ENCODE assay signal across 13 cellular contexts in the genomic region with DNA sequence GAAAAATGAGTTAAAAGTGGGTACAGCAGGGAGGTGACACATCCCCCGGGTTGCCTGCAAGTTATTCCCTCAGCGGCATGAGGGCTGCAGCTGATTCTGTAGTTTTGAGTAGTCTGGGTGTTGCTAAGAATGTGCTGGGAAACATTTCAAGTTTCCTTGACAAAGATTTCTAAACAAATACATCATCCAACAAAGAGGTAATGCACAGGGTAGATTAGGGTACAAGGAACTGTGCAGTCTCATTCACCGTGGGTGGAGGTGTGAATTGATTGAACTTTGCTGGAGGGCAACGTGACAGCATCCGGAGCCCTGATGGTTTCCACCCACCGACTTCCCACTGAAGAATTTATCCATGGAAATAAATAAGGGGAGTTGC. TPM values are rescaled to one million over a fixed set of nuclear protein-coding genes. Genes with fewer than 3 reads are reported as not detected.
DNase-seq lines count a peak whose midpoint lies in the region; ATAC-seq lines count a peak whose summit lies in the region.
"Had no signal": no experiment of that assay in that cellular context is flagged by ENCODE, and none has a peak within 500 bp of the region (broad histone marks: within the 10 kb centered on the region; RNA-seq: fewer than 3 reads in every experiment).

No MANE protein-coding gene starts in this region.

- H3K4me1 ChIP-seq in adipocyte (ENCODE audit: control insufficient read depth, insufficient read depth, low read length): peaks cover 22% of the 10 kb centered on the region
- H3K4me1 ChIP-seq in Karpas-422 (ENCODE audit: low read length): peaks cover 8% of the 10 kb centered on the region

- H4K20me1 ChIP-seq in Karpas-422 (ENCODE audit: insufficient read depth, low read depth, low read length): no peaks in the 10 kb centered on the region

- H3K4me3 ChIP-seq in adipocyte (ENCODE audit: low read length) (peak overlapping the region; percentile 34), Karpas-422 (ENCODE audit: low read length) (no peak overlapping the region)

- H3K9ac ChIP-seq in adipocyte (ENCODE audit: low read length): peak overlapping the region; percentile 8
- no peak overlapping the region for H3K9ac ChIP-seq in Karpas-422 (ENCODE audit: low read length)

- H3K4me2 ChIP-seq in Karpas-422 (ENCODE audit: low read depth, low read length, poor library complexity, severe bottlenecking): no peak overlapping the region

- no peaks in the 10 kb centered on the region for H3K9me2 ChIP-seq in Karpas-422 (replicated peaks; ENCODE audit: insufficient read depth, low read length)

- H3K27me3 ChIP-seq in adipocyte (replicated peaks; ENCODE audit: control insufficient read depth, insufficient read depth, low read length) (no peaks in the 10 kb centered on the region), Karpas-422 (ENCODE audit: low read length) (no peaks in the 10 kb centered on the region)

- no peaks in the 10 kb centered on the region for H3K9me3 ChIP-seq in adipocyte (ENCODE audit: control insufficient read depth, low read length)
- no peaks in the 10 kb centered on the region for H3K9me3 ChIP-seq in Karpas-422 (ENCODE audit: low read length)

- ATAC-seq in HG03196 (IDR thresholded peaks at IDR 0.05; ENCODE audit: unreplicated experiment) (no peak), GM18909 (IDR thresholded peaks at IDR 0.05; ENCODE audit: poor library complexity, unreplicated experiment) (no peak)

- H3K27ac ChIP-seq in Karpas-422 (ENCODE audit: low read length): no peak overlapping the region
- H3K27ac ChIP-seq: epithelial cell of prostate had no signal

- H2AFZ ChIP-seq in Karpas-422 (ENCODE audit: low read length): no peak overlapping the region

- peak; percentile 80 for DNase-seq in AG08395 (ENCODE audit: low spot score)
- peak; percentile 41 for DNase-seq in COLO829 (ENCODE audit: low spot score)
- peak; percentile 62 for DNase-seq in adipocyte (ENCODE audit: low read depth)
- DNase-seq in hepatic stellate cell (ENCODE audit: low spot score): peak; percentile 62
- no peak for DNase-seq in iPS-NIHi11 (ENCODE audit: low spot score)
- no peak for DNase-seq in Karpas-422
- DNase-seq: DMS 273 treated with DMSO at 0.1 percent for 48 hours, HCEC 1CT, left cardiac atrium, T-helper 1 cell had no signal

- no peaks in the 10 kb centered on the region for H3K79me2 ChIP-seq in Karpas-422 (ENCODE audit: low read length)

- H3K36me3 ChIP-seq in adipocyte (ENCODE audit: control insufficient read depth, insufficient read depth, low read length, severe bottlenecking): no peaks in the 10 kb centered on the region
- H3K36me3 ChIP-seq in Karpas-422 (ENCODE audit: insufficient read depth, low read length): no peaks in the 10 kb centered on the region

RNA-seq across cellular contexts. Expression of gene CASS4, which starts 21.8 kb away (rescaled TPM):
- total RNA-seq in Karpas-422 (2014; rRNA removed; shearing (Covaris generic); ENCODE audit: low replicate concordance): not detected in 2 replicates

RNA-seq across cellular contexts. Expression of gene RTF2, which starts 34.6 kb away (rescaled TPM):
- 43.3 and 46.0 TPM in 2 replicates for total RNA-seq in Karpas-422 (2014; rRNA removed; shearing (Covaris generic); ENCODE audit: low replicate concordance)

RNA-seq across cellular contexts. Expression of gene CSTF1, which starts 41.4 kb away (rescaled TPM):
- 41.5 and 75.2 TPM in 2 replicates for total RNA-seq in Karpas-422 (2014; rRNA removed; shearing (Covaris generic); ENCODE audit: low replicate concordance)

RNA-seq across cellular contexts. Expression of gene AURKA, which starts 41.9 kb away (rescaled TPM):
- total RNA-seq in Karpas-422 (2014; rRNA removed; shearing (Covaris generic); ENCODE audit: low replicate concordance): 46.8 and 53.8 TPM in 2 replicates

Comparison
In these comparisons a context has a peak if more than half of its experiments do, and no peak if none do; other contexts are left out.
1. DNase-seq: peak in AG08395 (single experiment), COLO829 (single experiment), adipocyte (single experiment) and hepatic stellate cell (single experiment); none in iPS-NIHi11 (single experiment) and Karpas-422 (single experiment).